In genomic region chr7:42964293-42964692, GRCh38 we compare ENCODE assay signal across 27 cellular contexts. TPM values are rescaled to one million over a fixed set of nuclear protein-coding genes. Genes with fewer than 3 reads are reported as not detected.
DNase-seq lines count a peak whose midpoint lies in the region; ATAC-seq and TF ChIP-seq lines count a peak whose summit lies in the region.
"Had no signal": no experiment of that assay in that cellular context is flagged by ENCODE, and none has a peak within 500 bp of the region (broad histone marks: within the 10 kb centered on the region; RNA-seq: fewer than 3 reads in every experiment).

No MANE protein-coding gene starts in this region.

- peaks cover 7% of the 10 kb centered on the region; the same call in 1 of the 2 replicates for H3F3A ChIP-seq in GM23248 (ENCODE audit: insufficient read depth)

- no peak overlapping the region for H2BK5ac ChIP-seq in trophoblast cell (ENCODE audit: low read depth, low read length, poor library complexity)

- H3K9ac ChIP-seq in GM23248 (no peak overlapping the region), trophoblast cell (ENCODE audit: low read length) (no peak overlapping the region)

- ATAC-seq in foreskin keratinocyte, result no peak
- ATAC-seq: CD8-positive, alpha-beta T cell; GM12878 had no signal

- no peak overlapping the region for H3K18ac ChIP-seq in trophoblast cell (ENCODE audit: low read length)

- H4K8ac ChIP-seq in trophoblast cell (ENCODE audit: low read depth, low read length), result no peak overlapping the region

- H3K79me2 ChIP-seq in ACC112 (ENCODE audit: control insufficient read depth, insufficient read depth, low read length, unreplicated experiment) (no peaks in the 10 kb centered on the region), GM23248 (ENCODE audit: insufficient read depth) (no peaks in the 10 kb centered on the region), trophoblast cell (ENCODE audit: control insufficient read depth, insufficient read depth, low read length, poor library complexity) (no peaks in the 10 kb centered on the region)

- H3K79me1 ChIP-seq in trophoblast cell (ENCODE audit: low read length), result no peaks in the 10 kb centered on the region

- H3K4ac ChIP-seq in trophoblast cell (ENCODE audit: low read depth, low read length), result no peak overlapping the region

- no peak overlapping the region for H2AFZ ChIP-seq in ACC112 (ENCODE audit: low read length, unreplicated experiment)
- no peak overlapping the region for H2AFZ ChIP-seq in GM23248
- no peak overlapping the region for H2AFZ ChIP-seq in trophoblast cell (ENCODE audit: insufficient read depth, low read length, poor library complexity)

- no peaks in the 10 kb centered on the region for H3K36me3 ChIP-seq in ACC112 (ENCODE audit: insufficient read depth, low read length)
- H3K36me3 ChIP-seq in GM23248 (ENCODE audit: low read depth), result no peaks in the 10 kb centered on the region
- no peaks in the 10 kb centered on the region for H3K36me3 ChIP-seq in trophoblast cell (ENCODE audit: control insufficient read depth in 1 of 2, insufficient read depth in 2 of 2, low read length in 2 of 2)
- H3K36me3 ChIP-seq: HAP-1 had no signal

- H3K4me2 ChIP-seq in GM23248 (ENCODE audit: unreplicated experiment) (peak overlapping the region; percentile 32), trophoblast cell (ENCODE audit: low read length) (no peak overlapping the region)

- no peak overlapping the region for H4K91ac ChIP-seq in trophoblast cell (ENCODE audit: low read depth, low read length)

- no peak for TF ChIP-seq CTCF in foreskin keratinocyte (conservative IDR thresholded peaks at IDR 0.05)

- no peaks in the 10 kb centered on the region for H4K20me1 ChIP-seq in GM23248 (ENCODE audit: insufficient read depth)

- DNase-seq in GM23248 (no peak), caudate nucleus (lab: John Stamatoyannopoulos, UW) (no peak), trophoblast cell (no peak), COLO668 (lab: John Stamatoyannopoulos, UW; ENCODE audit: unreplicated experiment) (no peak), foreskin keratinocyte (no peak), NCI-H1694 (lab: John Stamatoyannopoulos, UW) (no peak)
- DNase-seq: CD8-positive, alpha-beta T cell; DMS 273 treated with DMSO at 0.1 percent for 48 hours; DMS79; EL; GDM1; GOT3; HFFc6; Karpas-422; NCI-H1092; NCI-H1417 treated with DMSO at 0.1 percent for 48 hours; NCI-H187; NCI-H2107; NCI-H446 treated with DMSO at 0.1 percent for 48 hours; NCI-H526; NCI-H82; RPMI8226; SHP77 had no signal

- H3K4me1 ChIP-seq in ACC112 (ENCODE audit: control insufficient read depth, insufficient read depth, low read length, unreplicated experiment) (peaks cover 19% of the 10 kb centered on the region), GM23248 (ENCODE audit: insufficient read depth) (peaks cover 12% of the 10 kb centered on the region), trophoblast cell (ENCODE audit: control insufficient read depth in 1 of 2, insufficient read depth in 2 of 2, low read length in 2 of 2) (peaks cover 5 to 8% of the 10 kb centered on the region in 2 experiments), foreskin keratinocyte (no peaks in the 10 kb centered on the region)
- H3K4me1 ChIP-seq: HAP-1 had no signal

- no peaks in the 10 kb centered on the region for H3K9me3 ChIP-seq in GM23248 (ENCODE audit: low read depth)
- H3K9me3 ChIP-seq in trophoblast cell (ENCODE audit: insufficient read depth, low read depth, low read length), result no peaks in the 10 kb centered on the region
- H3K9me3 ChIP-seq: HAP-1 had no signal

- no peak overlapping the region for H2AK5ac ChIP-seq in trophoblast cell (ENCODE audit: low read length)

- no peak overlapping the region for H4K12ac ChIP-seq in trophoblast cell (ENCODE audit: low read depth, low read length)

- no peaks in the 10 kb centered on the region for H3K27me3 ChIP-seq in ACC112 (ENCODE audit: insufficient read depth, low read length)
- H3K27me3 ChIP-seq in GM23248 (replicated peaks; ENCODE audit: insufficient read depth), result no peaks in the 10 kb centered on the region
- no peaks in the 10 kb centered on the region for H3K27me3 ChIP-seq in trophoblast cell (ENCODE audit: insufficient read depth, low read length)
- peaks cover 49% of the 10 kb centered on the region for H3K27me3 ChIP-seq in foreskin keratinocyte

- H3K23ac ChIP-seq in trophoblast cell (ENCODE audit: low read length), result no peak overlapping the region

- H3K14ac ChIP-seq in trophoblast cell (ENCODE audit: low read length), result no peak overlapping the region

- no peak overlapping the region for H2BK12ac ChIP-seq in trophoblast cell (ENCODE audit: low read length)

- 76 to 80% methylated on average over 2 of the region's 2 CpGs for WGBS in GM23248 (ENCODE audit: low coverage in 1 of 2, low lambda C conversion rate in 2 of 2, missing lambda C conversion rate in 2 of 2), 2 experiments
- WGBS in trophoblast cell (ENCODE audit: extremely low coverage, insufficient coverage, insufficient read length), result 100% methylated on average over 1 of the region's 2 CpGs

- in situ Hi-C loops in GM23248 (cut with MboI), result no loop called here

- no peak overlapping the region for H2BK120ac ChIP-seq in trophoblast cell (ENCODE audit: insufficient read depth, low read length, poor library complexity)

- peak overlapping the region; percentile 70 for H3K27ac ChIP-seq in ACC112 (ENCODE audit: low read depth, low read length)
- H3K27ac ChIP-seq in GM23248, result no peak overlapping the region
- peak overlapping the region; percentile 71 for H3K27ac ChIP-seq in caudate nucleus (ENCODE audit: low read depth, low read length)
- H3K27ac ChIP-seq in trophoblast cell (ENCODE audit: low read depth, low read length), result peak overlapping the region; percentile 43
- H3K27ac ChIP-seq in foreskin keratinocyte, result no peak overlapping the region
- H3K27ac ChIP-seq: C4-2B had no signal

- no peaks in the 10 kb centered on the region for H3K9me2 ChIP-seq in GM23248 (ENCODE audit: insufficient read depth)

- H3K4me3 ChIP-seq in ACC112 (ENCODE audit: low read depth, low read length) (no peak overlapping the region), GM23248 (no peak overlapping the region), trophoblast cell (ENCODE audit: low read depth, low read length) (no peak overlapping the region)
- H3K4me3 ChIP-seq: GM12878, HAP-1 had no signal

RNA-seq across cellular contexts. Expression of gene MRPL32, which starts 32.1 kb away (rescaled TPM):
- total RNA-seq in GM23248 (2014; rRNA removed; shearing (Covaris generic)), result 43.4 and 45.3 TPM in 2 replicates
- 72.5 and 76.3 TPM in 2 replicates for polyA plus RNA-seq in GM23248 (2016; fragmentation: Nextera tagmentation; extraction: Ambion mirVana)
- polyA plus RNA-seq in trophoblast cell (2013), result 60.2 and 70.0 TPM in 2 replicates
- total RNA-seq in foreskin keratinocyte, result 92.8 and 104 TPM in 2 replicates
- 99.4 and 114 TPM in 2 replicates for polyA plus RNA-seq in foreskin keratinocyte

RNA-seq across cellular contexts. Expression of gene PSMA2, which starts 32.3 kb away (rescaled TPM):
- 55.1 and 65.2 TPM in 2 replicates for total RNA-seq in GM23248 (2014; rRNA removed; shearing (Covaris generic))
- polyA plus RNA-seq in GM23248 (2016; fragmentation: Nextera tagmentation; extraction: Ambion mirVana) (206 and 218 TPM in 2 replicates), foreskin keratinocyte (290 and 305 TPM in 2 replicates)
- polyA plus RNA-seq in trophoblast cell (2013), result 200 and 207 TPM in 2 replicates
- 180 and 185 TPM in 2 replicates for total RNA-seq in foreskin keratinocyte

RNA-seq across cellular contexts. Expression of gene C7orf25, which starts 52.4 kb away (rescaled TPM):
- total RNA-seq in GM23248 (2014; rRNA removed; shearing (Covaris generic)), result 11.1 and 19.3 TPM in 2 replicates
- polyA plus RNA-seq in GM23248 (2016; fragmentation: Nextera tagmentation; extraction: Ambion mirVana) (4.2 and 6.3 TPM in 2 replicates), foreskin keratinocyte (1.0 and 1.1 TPM in 2 replicates)
- polyA plus RNA-seq in trophoblast cell (2013), result 3.9 and 4.7 TPM in 2 replicates
- 3.4 and 4.3 TPM in 2 replicates for total RNA-seq in foreskin keratinocyte

Comparison
In these comparisons a context has a peak if more than half of its experiments do, and no peak if none do; other contexts are left out.
1. H3K27ac ChIP-seq: peak in ACC112 (single experiment), caudate nucleus (single experiment) and trophoblast cell (single experiment); none in GM23248 (single experiment) and foreskin keratinocyte (single experiment).